In the genomic region with DNA sequence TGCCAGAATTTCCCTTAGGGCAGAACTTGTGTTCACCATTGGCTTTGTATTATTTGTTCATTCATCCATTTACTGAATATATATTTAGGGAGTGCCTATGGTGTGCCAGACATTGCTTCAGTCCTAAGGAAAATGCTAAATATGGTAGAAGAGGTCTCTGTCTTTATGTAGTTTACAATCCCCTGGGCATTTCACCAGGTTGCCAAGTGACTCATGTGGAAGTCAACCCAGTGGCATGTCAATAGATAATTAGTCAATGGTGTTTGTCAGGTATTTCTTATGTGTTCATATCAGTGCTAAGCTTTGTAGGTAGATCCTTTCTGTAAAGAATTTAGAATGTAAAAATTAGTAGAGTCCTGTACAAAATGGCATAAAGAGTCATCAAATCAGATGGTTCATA, we compare ENCODE assay signal across 18 cellular contexts.
"Had no signal": no experiment of that assay in that cellular context is flagged by ENCODE, and none has a peak within 500 bp of the region (broad histone marks: within the 10 kb centered on the region; RNA-seq: fewer than 3 reads in every experiment).

No MANE protein-coding gene starts in this region.

- H3K4me3 ChIP-seq: esophagus muscularis mucosa, prostate gland had no signal

- H3K27me3 ChIP-seq: esophagus muscularis mucosa had no signal

- H3K4me1 ChIP-seq: prostate gland had no signal

- H3K27ac ChIP-seq: esophagus muscularis mucosa, prostate gland had no signal

- ATAC-seq: activated CD8-positive, alpha-beta memory T cell treated with anti-CD3 and anti-CD28 coated beads, Interleukin-2, amount 10 ng/mL, durations not matched to agents 7 days and 5 days; left cardiac atrium; naive thymus-derived CD4-positive, alpha-beta T cell; right cardiac atrium; stimulated activated naive CD8-positive, alpha-beta T cell treated with anti-CD3 and anti-CD28 coated beads, Interleukin-15, amount 100 ng/mL, for 72 hours had no signal

- H3K9me3 ChIP-seq: esophagus muscularis mucosa, prostate gland had no signal

- H3K36me3 ChIP-seq: esophagus muscularis mucosa, prostate gland had no signal

- DNase-seq: activated B cell treated with CpG ODN at 0.5 μM for 24 hours; activated CD4-positive, alpha-beta memory T cell treated with anti-CD3 and anti-CD28 coated beads for 36 hours; activated CD4-positive, alpha-beta T cell treated with anti-CD3 and anti-CD28 coated beads for 4 hours; activated CD8-positive, alpha-beta memory T cell treated with anti-CD3 and anti-CD28 coated beads, Interleukin-2, amount 10 ng/mL, durations not matched to agents 7 days and 5 days; activated naive CD4-positive, alpha-beta T cell; activated naive CD8-positive, alpha-beta T cell treated with anti-CD3 and anti-CD28 coated beads for 36 hours; amygdala; cerebellar nuclear complex; cortex of kidney; left cardiac atrium; mesendoderm; naive thymus-derived CD4-positive, alpha-beta T cell; right cardiac atrium; stimulated activated CD4-positive, alpha-beta T cell treated with anti-CD3 and anti-CD28 coated beads, Interleukin-15, amount 100 ng/mL, for 24 hours; stimulated activated CD4-positive, alpha-beta T cell treated with anti-CD3 and anti-CD28 coated beads, Interleukin-4, amount 100 ng/mL, for 1 hour; stimulated activated naive CD8-positive, alpha-beta T cell treated with anti-CD3 and anti-CD28 coated beads, Interleukin-15, amount 100 ng/mL, for 72 hours had no signal
